Comparison of ENCODE assay signal across 1 cellular context in the genomic region with DNA sequence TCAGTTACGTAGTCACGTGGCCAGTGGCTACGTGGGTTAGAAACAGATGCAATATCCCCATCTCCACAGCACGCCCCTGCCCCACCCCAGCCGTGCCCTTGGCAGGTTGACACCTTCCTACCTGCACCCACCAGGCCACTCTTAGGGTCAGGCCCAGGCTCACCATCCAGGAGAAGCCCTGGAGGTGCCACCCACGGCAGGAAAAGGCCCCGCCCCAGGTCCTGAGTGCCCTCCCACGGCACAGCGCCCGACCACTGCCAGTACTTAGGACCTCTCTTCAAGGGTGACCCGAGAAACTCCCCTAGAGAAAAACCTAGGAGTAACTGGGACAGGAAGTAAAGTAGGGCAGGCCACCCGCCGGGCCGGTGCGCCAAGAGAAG.
TF ChIP-seq lines count a peak whose summit lies in the region.

No MANE protein-coding gene starts in this region.

TF ChIP-seq in SK-N-SH, 30 proteins besides CTCF, POLR2A, EP300 and RAD21 (continued from another document):
- TF ChIP-seq, protein P1, sequence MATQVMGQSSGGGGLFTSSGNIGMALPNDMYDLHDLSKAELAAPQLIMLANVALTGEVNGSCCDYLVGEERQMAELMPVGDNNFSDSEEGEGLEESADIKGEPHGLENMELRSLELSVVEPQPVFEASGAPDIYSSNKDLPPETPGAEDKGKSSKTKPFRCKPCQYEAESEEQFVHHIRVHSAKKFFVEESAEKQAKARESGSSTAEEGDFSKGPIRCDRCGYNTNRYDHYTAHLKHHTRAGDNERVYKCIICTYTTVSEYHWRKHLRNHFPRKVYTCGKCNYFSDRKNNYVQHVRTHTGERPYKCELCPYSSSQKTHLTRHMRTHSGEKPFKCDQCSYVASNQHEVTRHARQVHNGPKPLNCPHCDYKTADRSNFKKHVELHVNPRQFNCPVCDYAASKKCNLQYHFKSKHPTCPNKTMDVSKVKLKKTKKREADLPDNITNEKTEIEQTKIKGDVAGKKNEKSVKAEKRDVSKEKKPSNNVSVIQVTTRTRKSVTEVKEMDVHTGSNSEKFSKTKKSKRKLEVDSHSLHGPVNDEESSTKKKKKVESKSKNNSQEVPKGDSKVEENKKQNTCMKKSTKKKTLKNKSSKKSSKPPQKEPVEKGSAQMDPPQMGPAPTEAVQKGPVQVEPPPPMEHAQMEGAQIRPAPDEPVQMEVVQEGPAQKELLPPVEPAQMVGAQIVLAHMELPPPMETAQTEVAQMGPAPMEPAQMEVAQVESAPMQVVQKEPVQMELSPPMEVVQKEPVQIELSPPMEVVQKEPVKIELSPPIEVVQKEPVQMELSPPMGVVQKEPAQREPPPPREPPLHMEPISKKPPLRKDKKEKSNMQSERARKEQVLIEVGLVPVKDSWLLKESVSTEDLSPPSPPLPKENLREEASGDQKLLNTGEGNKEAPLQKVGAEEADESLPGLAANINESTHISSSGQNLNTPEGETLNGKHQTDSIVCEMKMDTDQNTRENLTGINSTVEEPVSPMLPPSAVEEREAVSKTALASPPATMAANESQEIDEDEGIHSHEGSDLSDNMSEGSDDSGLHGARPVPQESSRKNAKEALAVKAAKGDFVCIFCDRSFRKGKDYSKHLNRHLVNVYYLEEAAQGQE (IDR thresholded peaks at IDR 0.05; ENCODE audit: low read depth, low read length) = no peak
- TF ChIP-seq SMC3 (IDR thresholded peaks at IDR 0.05; ENCODE audit: low read depth, low read length) = no peak
- no peak for TF ChIP-seq CHD2 (IDR thresholded peaks at IDR 0.05; ENCODE audit: low read length, partially characterized antibody)
- TF ChIP-seq, protein P2, sequence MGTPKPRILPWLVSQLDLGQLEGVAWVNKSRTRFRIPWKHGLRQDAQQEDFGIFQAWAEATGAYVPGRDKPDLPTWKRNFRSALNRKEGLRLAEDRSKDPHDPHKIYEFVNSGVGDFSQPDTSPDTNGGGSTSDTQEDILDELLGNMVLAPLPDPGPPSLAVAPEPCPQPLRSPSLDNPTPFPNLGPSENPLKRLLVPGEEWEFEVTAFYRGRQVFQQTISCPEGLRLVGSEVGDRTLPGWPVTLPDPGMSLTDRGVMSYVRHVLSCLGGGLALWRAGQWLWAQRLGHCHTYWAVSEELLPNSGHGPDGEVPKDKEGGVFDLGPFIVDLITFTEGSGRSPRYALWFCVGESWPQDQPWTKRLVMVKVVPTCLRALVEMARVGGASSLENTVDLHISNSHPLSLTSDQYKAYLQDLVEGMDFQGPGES (IDR thresholded peaks at IDR 0.05; ENCODE audit: low read depth, low read length) = no peak
- no peak for TF ChIP-seq JUND (IDR thresholded peaks at IDR 0.05)
- no peak for TF ChIP-seq YY1 (IDR thresholded peaks at IDR 0.05; ENCODE audit: low read depth)
- TF ChIP-seq GATA2 (CRISPR knock-in tag; IDR thresholded peaks at IDR 0.05) = no peak
- TF ChIP-seq MEF2A (IDR thresholded peaks at IDR 0.05; ENCODE audit: borderline replicate concordance, low read depth) = no peak
- TF ChIP-seq, protein P3, sequence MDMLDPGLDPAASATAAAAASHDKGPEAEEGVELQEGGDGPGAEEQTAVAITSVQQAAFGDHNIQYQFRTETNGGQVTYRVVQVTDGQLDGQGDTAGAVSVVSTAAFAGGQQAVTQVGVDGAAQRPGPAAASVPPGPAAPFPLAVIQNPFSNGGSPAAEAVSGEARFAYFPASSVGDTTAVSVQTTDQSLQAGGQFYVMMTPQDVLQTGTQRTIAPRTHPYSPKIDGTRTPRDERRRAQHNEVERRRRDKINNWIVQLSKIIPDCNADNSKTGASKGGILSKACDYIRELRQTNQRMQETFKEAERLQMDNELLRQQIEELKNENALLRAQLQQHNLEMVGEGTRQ (IDR thresholded peaks at IDR 0.05; ENCODE audit: borderline replicate concordance, low read depth, low read length) = no peak
- no peak for TF ChIP-seq FOXM1 (IDR thresholded peaks at IDR 0.05; ENCODE audit: low read depth)
- TF ChIP-seq SIN3A (IDR thresholded peaks at IDR 0.05; ENCODE audit: borderline replicate concordance, low read depth, low read length) = no peak
- TF ChIP-seq EZH2phosphoT487 (IDR thresholded peaks at IDR 0.05; ENCODE audit: borderline replicate concordance, low read depth) = no peak
- TF ChIP-seq FOSL2 (IDR thresholded peaks at IDR 0.05; ENCODE audit: borderline replicate concordance, low read depth) = no peak
- TF ChIP-seq RCOR1 (IDR thresholded peaks at IDR 0.05; ENCODE audit: low read length) = no peak
- TF ChIP-seq, protein P4, sequence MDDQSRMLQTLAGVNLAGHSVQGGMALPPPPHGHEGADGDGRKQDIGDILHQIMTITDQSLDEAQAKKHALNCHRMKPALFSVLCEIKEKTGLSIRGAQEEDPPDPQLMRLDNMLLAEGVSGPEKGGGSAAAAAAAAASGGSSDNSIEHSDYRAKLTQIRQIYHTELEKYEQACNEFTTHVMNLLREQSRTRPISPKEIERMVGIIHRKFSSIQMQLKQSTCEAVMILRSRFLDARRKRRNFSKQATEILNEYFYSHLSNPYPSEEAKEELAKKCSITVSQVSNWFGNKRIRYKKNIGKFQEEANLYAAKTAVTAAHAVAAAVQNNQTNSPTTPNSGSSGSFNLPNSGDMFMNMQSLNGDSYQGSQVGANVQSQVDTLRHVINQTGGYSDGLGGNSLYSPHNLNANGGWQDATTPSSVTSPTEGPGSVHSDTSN (IDR thresholded peaks at IDR 0.05) = no peak
- TF ChIP-seq NRF1 (IDR thresholded peaks at IDR 0.05; ENCODE audit: low read depth, low read length) = no peak
